In genomic region chr17:43360739-43361498, GRCh38 we compare ENCODE assay signal across 1 cellular context.
TF ChIP-seq lines count a peak whose summit lies in the region.

No MANE protein-coding gene starts in this region.

TF ChIP-seq in HepG2, 621 proteins besides CTCF, POLR2A, EP300 and RAD21 (continued from another document and continues in another):
- TF ChIP-seq HMGA1 (CRISPR knock-in tag; conservative IDR thresholded peaks at IDR 0.05): no peak
- TF ChIP-seq, protein P1, sequence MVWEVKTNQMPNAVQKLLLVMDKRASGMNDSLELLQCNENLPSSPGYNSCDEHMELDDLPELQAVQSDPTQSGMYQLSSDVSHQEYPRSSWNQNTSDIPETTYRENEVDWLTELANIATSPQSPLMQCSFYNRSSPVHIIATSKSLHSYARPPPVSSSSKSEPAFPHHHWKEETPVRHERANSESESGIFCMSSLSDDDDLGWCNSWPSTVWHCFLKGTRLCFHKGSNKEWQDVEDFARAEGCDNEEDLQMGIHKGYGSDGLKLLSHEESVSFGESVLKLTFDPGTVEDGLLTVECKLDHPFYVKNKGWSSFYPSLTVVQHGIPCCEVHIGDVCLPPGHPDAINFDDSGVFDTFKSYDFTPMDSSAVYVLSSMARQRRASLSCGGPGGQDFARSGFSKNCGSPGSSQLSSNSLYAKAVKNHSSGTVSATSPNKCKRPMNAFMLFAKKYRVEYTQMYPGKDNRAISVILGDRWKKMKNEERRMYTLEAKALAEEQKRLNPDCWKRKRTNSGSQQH (CRISPR knock-in tag; IDR thresholded peaks at IDR 0.05; ENCODE audit: low read depth): peak; percentile 90
- peak; percentile 99 for TF ChIP-seq GTF2F1 (IDR thresholded peaks at IDR 0.05; ENCODE audit: low read length)
- peak; percentile 89 for TF ChIP-seq THAP11 (CRISPR knock-in tag; IDR thresholded peaks at IDR 0.05)
- TF ChIP-seq ZFP36L2 (CRISPR knock-in tag; IDR thresholded peaks at IDR 0.05): peak; percentile 91; the same call in 1 of the 2 replicates
- peak; percentile 68; the same call in 1 of the 2 replicates for TF ChIP-seq NRL (CRISPR knock-in tag; IDR thresholded peaks at IDR 0.05; ENCODE audit: borderline replicate concordance)
- peak; percentile 100 for TF ChIP-seq ZC3H4 (CRISPR knock-in tag; IDR thresholded peaks at IDR 0.05; ENCODE audit: borderline replicate concordance)
- TF ChIP-seq, protein P2, sequence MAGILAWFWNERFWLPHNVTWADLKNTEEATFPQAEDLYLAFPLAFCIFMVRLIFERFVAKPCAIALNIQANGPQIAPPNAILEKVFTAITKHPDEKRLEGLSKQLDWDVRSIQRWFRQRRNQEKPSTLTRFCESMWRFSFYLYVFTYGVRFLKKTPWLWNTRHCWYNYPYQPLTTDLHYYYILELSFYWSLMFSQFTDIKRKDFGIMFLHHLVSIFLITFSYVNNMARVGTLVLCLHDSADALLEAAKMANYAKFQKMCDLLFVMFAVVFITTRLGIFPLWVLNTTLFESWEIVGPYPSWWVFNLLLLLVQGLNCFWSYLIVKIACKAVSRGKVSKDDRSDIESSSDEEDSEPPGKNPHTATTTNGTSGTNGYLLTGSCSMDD (CRISPR knock-in tag; IDR thresholded peaks at IDR 0.05): no peak
- TF ChIP-seq, protein P3, sequence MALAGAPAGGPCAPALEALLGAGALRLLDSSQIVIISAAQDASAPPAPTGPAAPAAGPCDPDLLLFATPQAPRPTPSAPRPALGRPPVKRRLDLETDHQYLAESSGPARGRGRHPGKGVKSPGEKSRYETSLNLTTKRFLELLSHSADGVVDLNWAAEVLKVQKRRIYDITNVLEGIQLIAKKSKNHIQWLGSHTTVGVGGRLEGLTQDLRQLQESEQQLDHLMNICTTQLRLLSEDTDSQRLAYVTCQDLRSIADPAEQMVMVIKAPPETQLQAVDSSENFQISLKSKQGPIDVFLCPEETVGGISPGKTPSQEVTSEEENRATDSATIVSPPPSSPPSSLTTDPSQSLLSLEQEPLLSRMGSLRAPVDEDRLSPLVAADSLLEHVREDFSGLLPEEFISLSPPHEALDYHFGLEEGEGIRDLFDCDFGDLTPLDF (CRISPR knock-in tag; IDR thresholded peaks at IDR 0.05): no peak
- TF ChIP-seq ZNF670 (CRISPR knock-in tag; IDR thresholded peaks at IDR 0.05; ENCODE audit: borderline replicate concordance): peak; percentile 49; the same call in 1 of the 2 replicates
- TF ChIP-seq RARG (CRISPR knock-in tag; IDR thresholded peaks at IDR 0.05; ENCODE audit: low read depth): peak; percentile 94; the same call in 1 of the 2 replicates
- TF ChIP-seq, protein P4, sequence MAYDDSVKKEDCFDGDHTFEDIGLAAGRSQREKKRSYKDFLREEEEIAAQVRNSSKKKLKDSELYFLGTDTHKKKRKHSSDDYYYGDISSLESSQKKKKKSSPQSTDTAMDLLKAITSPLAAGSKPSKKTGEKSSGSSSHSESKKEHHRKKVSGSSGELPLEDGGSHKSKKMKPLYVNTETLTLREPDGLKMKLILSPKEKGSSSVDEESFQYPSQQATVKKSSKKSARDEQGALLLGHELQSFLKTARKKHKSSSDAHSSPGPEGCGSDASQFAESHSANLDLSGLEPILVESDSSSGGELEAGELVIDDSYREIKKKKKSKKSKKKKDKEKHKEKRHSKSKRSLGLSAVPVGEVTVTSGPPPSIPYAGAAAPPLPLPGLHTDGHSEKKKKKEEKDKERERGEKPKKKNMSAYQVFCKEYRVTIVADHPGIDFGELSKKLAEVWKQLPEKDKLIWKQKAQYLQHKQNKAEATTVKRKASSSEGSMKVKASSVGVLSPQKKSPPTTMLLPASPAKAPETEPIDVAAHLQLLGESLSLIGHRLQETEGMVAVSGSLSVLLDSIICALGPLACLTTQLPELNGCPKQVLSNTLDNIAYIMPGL (CRISPR knock-in tag; IDR thresholded peaks at IDR 0.05; ENCODE audit: borderline replicate concordance in 1 of 2, low read depth in 1 of 2): peak; percentile 53 to 93; a peak in 3 of 4 replicates
- TF ChIP-seq SAP130 (CRISPR knock-in tag; IDR thresholded peaks at IDR 0.05; ENCODE audit: low read depth): peak; percentile 60
- peak; percentile 96 for TF ChIP-seq ZNF468 (CRISPR knock-in tag; IDR thresholded peaks at IDR 0.05)
- TF ChIP-seq ZNF292 (CRISPR knock-in tag; IDR thresholded peaks at IDR 0.05; ENCODE audit: borderline replicate concordance, low read depth): no peak
- peak; percentile 58 for TF ChIP-seq NFYB (CRISPR knock-in tag; IDR thresholded peaks at IDR 0.05)
- TF ChIP-seq ZNF382 (CRISPR knock-in tag; IDR thresholded peaks at IDR 0.05; ENCODE audit: borderline replicate concordance): no peak
- TF ChIP-seq, protein P5, sequence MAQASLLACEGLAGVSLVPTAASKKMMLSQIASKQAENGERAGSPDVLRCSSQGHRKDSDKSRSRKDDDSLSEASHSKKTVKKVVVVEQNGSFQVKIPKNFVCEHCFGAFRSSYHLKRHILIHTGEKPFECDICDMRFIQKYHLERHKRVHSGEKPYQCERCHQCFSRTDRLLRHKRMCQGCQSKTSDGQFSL (CRISPR knock-in tag; IDR thresholded peaks at IDR 0.05): peak; percentile 58; the same call in 1 of the 2 replicates
- TF ChIP-seq RBM39 (IDR thresholded peaks at IDR 0.05; ENCODE audit: low read depth, low read length, poor library complexity, severe bottlenecking): peak; percentile 85
- peak; percentile 96 for TF ChIP-seq KDM3A (CRISPR knock-in tag; IDR thresholded peaks at IDR 0.05; ENCODE audit: low read depth)
- peak; percentile 42; the same call in 1 of the 2 replicates for TF ChIP-seq PHF20 (CRISPR knock-in tag; IDR thresholded peaks at IDR 0.05)
- TF ChIP-seq ZNF333 (CRISPR knock-in tag; IDR thresholded peaks at IDR 0.05; ENCODE audit: borderline replicate concordance): 0 out of 2 replicates have a peak, but pooled peaks have one; percentile 60
- TF ChIP-seq ZNF484 (CRISPR knock-in tag; IDR thresholded peaks at IDR 0.05; ENCODE audit: borderline replicate concordance, low read depth): 0 out of 2 replicates have a peak, but pooled peaks have one; percentile 66
- TF ChIP-seq BHLHE40 (IDR thresholded peaks at IDR 0.05; ENCODE audit: low read length): peak; percentile 72
- peak; percentile 100 for TF ChIP-seq CBX1 (IDR thresholded peaks at IDR 0.05; ENCODE audit: low read depth)
- peak; percentile 88 for TF ChIP-seq NCOA2 (CRISPR knock-in tag; IDR thresholded peaks at IDR 0.05)
- no peak for TF ChIP-seq ZNF10 (CRISPR knock-in tag; IDR thresholded peaks at IDR 0.05; ENCODE audit: borderline replicate concordance, low read depth)
- TF ChIP-seq BRCA1 (CRISPR knock-in tag; IDR thresholded peaks at IDR 0.05): peak; percentile 94; the same call in 1 of the 2 replicates
- TF ChIP-seq TBP (CRISPR knock-in tag; IDR thresholded peaks at IDR 0.05): 0 out of 2 replicates have a peak, but pooled peaks have one; percentile 80
- TF ChIP-seq ZNF274 (CRISPR knock-in tag; IDR thresholded peaks at IDR 0.05): peak; percentile 86
- peak; percentile 96 for TF ChIP-seq ZNF777 (CRISPR knock-in tag; IDR thresholded peaks at IDR 0.05)
- no peak for TF ChIP-seq IKZF1 (IDR thresholded peaks at IDR 0.05)
- TF ChIP-seq DMTF1 (CRISPR knock-in tag; IDR thresholded peaks at IDR 0.05): no peak
- TF ChIP-seq NBN (conservative IDR thresholded peaks at IDR 0.05): no peak
- peak; percentile 74 for TF ChIP-seq CHD2 (IDR thresholded peaks at IDR 0.05; ENCODE audit: low read depth, low read length)
- TF ChIP-seq, protein P6, sequence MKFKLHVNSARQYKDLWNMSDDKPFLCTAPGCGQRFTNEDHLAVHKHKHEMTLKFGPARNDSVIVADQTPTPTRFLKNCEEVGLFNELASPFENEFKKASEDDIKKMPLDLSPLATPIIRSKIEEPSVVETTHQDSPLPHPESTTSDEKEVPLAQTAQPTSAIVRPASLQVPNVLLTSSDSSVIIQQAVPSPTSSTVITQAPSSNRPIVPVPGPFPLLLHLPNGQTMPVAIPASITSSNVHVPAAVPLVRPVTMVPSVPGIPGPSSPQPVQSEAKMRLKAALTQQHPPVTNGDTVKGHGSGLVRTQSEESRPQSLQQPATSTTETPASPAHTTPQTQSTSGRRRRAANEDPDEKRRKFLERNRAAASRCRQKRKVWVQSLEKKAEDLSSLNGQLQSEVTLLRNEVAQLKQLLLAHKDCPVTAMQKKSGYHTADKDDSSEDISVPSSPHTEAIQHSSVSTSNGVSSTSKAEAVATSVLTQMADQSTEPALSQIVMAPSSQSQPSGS (CRISPR knock-in tag; IDR thresholded peaks at IDR 0.05): peak; percentile 94
- peak; percentile 93; the same call in 1 of the 2 replicates for TF ChIP-seq PRMT3 (CRISPR knock-in tag; IDR thresholded peaks at IDR 0.05; ENCODE audit: borderline replicate concordance, low read depth)
- peak; percentile 96 for TF ChIP-seq NAIF1 (CRISPR knock-in tag; IDR thresholded peaks at IDR 0.05; ENCODE audit: borderline replicate concordance)
- TF ChIP-seq RELA (CRISPR knock-in tag; IDR thresholded peaks at IDR 0.05): no peak; the same call in 1 of the 2 replicates
- TF ChIP-seq KMT2A (CRISPR knock-in tag; IDR thresholded peaks at IDR 0.05): peak; percentile 85; the same call in 1 of the 2 replicates
- peak; percentile 58; the same call in 1 of the 2 replicates for TF ChIP-seq IRF9 (CRISPR knock-in tag; IDR thresholded peaks at IDR 0.05; ENCODE audit: borderline replicate concordance)
- peak; percentile 88; the same call in 1 of the 2 replicates for TF ChIP-seq YEATS2 (CRISPR knock-in tag; IDR thresholded peaks at IDR 0.05; ENCODE audit: borderline replicate concordance)
- TF ChIP-seq TEAD2 (CRISPR knock-in tag; IDR thresholded peaks at IDR 0.05): peak; percentile 86; the same call in 1 of the 2 replicates
- TF ChIP-seq ASH2L (IDR thresholded peaks at IDR 0.05; ENCODE audit: insufficient read length, low read depth, low read length): no peak
- TF ChIP-seq, protein P7, sequence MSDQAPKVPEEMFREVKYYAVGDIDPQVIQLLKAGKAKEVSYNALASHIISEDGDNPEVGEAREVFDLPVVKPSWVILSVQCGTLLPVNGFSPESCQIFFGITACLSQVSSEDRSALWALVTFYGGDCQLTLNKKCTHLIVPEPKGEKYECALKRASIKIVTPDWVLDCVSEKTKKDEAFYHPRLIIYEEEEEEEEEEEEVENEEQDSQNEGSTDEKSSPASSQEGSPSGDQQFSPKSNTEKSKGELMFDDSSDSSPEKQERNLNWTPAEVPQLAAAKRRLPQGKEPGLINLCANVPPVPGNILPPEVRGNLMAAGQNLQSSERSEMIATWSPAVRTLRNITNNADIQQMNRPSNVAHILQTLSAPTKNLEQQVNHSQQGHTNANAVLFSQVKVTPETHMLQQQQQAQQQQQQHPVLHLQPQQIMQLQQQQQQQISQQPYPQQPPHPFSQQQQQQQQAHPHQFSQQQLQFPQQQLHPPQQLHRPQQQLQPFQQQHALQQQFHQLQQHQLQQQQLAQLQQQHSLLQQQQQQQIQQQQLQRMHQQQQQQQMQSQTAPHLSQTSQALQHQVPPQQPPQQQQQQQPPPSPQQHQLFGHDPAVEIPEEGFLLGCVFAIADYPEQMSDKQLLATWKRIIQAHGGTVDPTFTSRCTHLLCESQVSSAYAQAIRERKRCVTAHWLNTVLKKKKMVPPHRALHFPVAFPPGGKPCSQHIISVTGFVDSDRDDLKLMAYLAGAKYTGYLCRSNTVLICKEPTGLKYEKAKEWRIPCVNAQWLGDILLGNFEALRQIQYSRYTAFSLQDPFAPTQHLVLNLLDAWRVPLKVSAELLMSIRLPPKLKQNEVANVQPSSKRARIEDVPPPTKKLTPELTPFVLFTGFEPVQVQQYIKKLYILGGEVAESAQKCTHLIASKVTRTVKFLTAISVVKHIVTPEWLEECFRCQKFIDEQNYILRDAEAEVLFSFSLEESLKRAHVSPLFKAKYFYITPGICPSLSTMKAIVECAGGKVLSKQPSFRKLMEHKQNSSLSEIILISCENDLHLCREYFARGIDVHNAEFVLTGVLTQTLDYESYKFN (CRISPR knock-in tag; conservative IDR thresholded peaks at IDR 0.05): peak; percentile 63
- no peak for TF ChIP-seq SMARCE1 (IDR thresholded peaks at IDR 0.05; ENCODE audit: borderline replicate concordance)
- TF ChIP-seq MBNL3 (CRISPR knock-in tag; conservative IDR thresholded peaks at IDR 0.05): peak; percentile 98; the same call in 1 of the 2 replicates
- peak in 1 of 2 experiments; percentile 24; a peak in 2 of 4 replicates for TF ChIP-seq MAFK (conservative IDR thresholded peaks at IDR 0.05 in 1 of 2, IDR thresholded peaks at IDR 0.05 in 1 of 2; ENCODE audit: low read length in 2 of 2)
- TF ChIP-seq ZNF713 (CRISPR knock-in tag; IDR thresholded peaks at IDR 0.05): no peak
